In genomic region chr1:78713249-78713648, GRCh38 we compare ENCODE assay signal across 33 cellular contexts.
"Had no signal": no experiment of that assay in that cellular context is flagged by ENCODE, and none has a peak within 500 bp of the region (broad histone marks: within the 10 kb centered on the region; RNA-seq: fewer than 3 reads in every experiment).

No MANE protein-coding gene starts in this region.

- H3K9ac ChIP-seq: neural progenitor cell had no signal

- H3K9me3 Mint-ChIP-seq: mesothelial cell of epicardium; nephron progenitor cell; neural progenitor cell; stimulated activated naive B cell treated with anti-CD40 and anti-IgM and Interleukin-4, amounts not matched to agents 10 μg/mL and 1 μg/mL and 100 μg/mL, for 72 hours had no signal

- ATAC-seq: left colon; natural killer cell; pancreas; right cardiac atrium; sciatic nerve; stimulated activated naive B cell treated with anti-CD40 and anti-IgM and Interleukin-4, amounts not matched to agents 10 μg/mL and 1 μg/mL and 100 μg/mL, for 72 hours; stimulated activated naive CD8-positive, alpha-beta T cell treated with anti-CD3 and anti-CD28 coated beads, Interleukin-15, Interleukin-2, amounts not matched to agents 100 U/mL and 50 U/mL, for 24 hours; upper lobe of right lung had no signal

- H3K36me3 ChIP-seq: left ventricle myocardium inferior, neural progenitor cell, neutrophil, pancreas, prostate gland, stomach, suprapubic skin, thoracic aorta, tibial artery, upper lobe of right lung had no signal

- H3K4me3 Mint-ChIP-seq: immature natural killer cell; mesothelial cell of epicardium; naive B cell; natural killer cell; nephron progenitor cell; neural progenitor cell; stimulated activated naive B cell treated with anti-CD40 and anti-IgM and Interleukin-4, amounts not matched to agents 10 μg/mL and 1 μg/mL and 100 μg/mL, for 72 hours had no signal

- H3K36me3 Mint-ChIP-seq: immature natural killer cell; mesothelial cell of epicardium; naive B cell; natural killer cell; neural progenitor cell; stimulated activated naive B cell treated with anti-CD40 and anti-IgM and Interleukin-4, amounts not matched to agents 10 μg/mL and 1 μg/mL and 100 μg/mL, for 72 hours had no signal

- H3K27me3 Mint-ChIP-seq: stimulated activated naive B cell treated with anti-CD40 and anti-IgM and Interleukin-4, amounts not matched to agents 10 μg/mL and 1 μg/mL and 100 μg/mL, for 72 hours had no signal

- DNase-seq: hypothalamus; immature natural killer cell; kidney; left colon; left ventricle myocardium inferior; mesendoderm; naive B cell; natural killer cell; nephron progenitor cell; occipital lobe; pancreas; posterior cingulate gyrus; retina; right cardiac atrium; stimulated activated CD4-positive, alpha-beta T cell treated with anti-CD3 and anti-CD28 coated beads, Interleukin-12 subunit alpha, Interleukin-12 subunit beta, amount 100 ng/mL, for 4 hours; stimulated activated CD4-positive, alpha-beta T cell treated with anti-CD3 and anti-CD28 coated beads, Interleukin-15, amount 100 ng/mL, for 24 hours; stimulated activated CD4-positive, alpha-beta T cell treated with anti-CD3 and anti-CD28 coated beads, Interleukin-2, amount 100 ng/mL, for 24 hours; stimulated activated CD4-positive, alpha-beta T cell treated with anti-CD3 and anti-CD28 coated beads, Interleukin-4, amount 100 ng/mL, for 1 hour; stimulated activated naive B cell treated with anti-CD40 and anti-IgM and Interleukin-4, amounts not matched to agents 10 μg/mL and 1 μg/mL and 100 μg/mL, for 72 hours; stimulated activated naive CD8-positive, alpha-beta T cell treated with anti-CD3 and anti-CD28 coated beads, Interleukin-15, Interleukin-2, amounts not matched to agents 100 U/mL and 50 U/mL, for 24 hours; stomach; tibial artery; trophoblast cell; upper lobe of right lung had no signal

- H3K4me1 Mint-ChIP-seq: immature natural killer cell; naive B cell; natural killer cell; stimulated activated naive B cell treated with anti-CD40 and anti-IgM and Interleukin-4, amounts not matched to agents 10 μg/mL and 1 μg/mL and 100 μg/mL, for 72 hours had no signal

- H3K9me3 ChIP-seq: left ventricle myocardium inferior, neutrophil, pancreas, prostate gland, stomach, suprapubic skin, thoracic aorta, tibial artery, upper lobe of right lung had no signal

- H3K4me3 ChIP-seq: left ventricle myocardium inferior, lung, neural progenitor cell, pancreas, prostate gland, skin epidermis, stomach, suprapubic skin, thoracic aorta, tibial artery, upper lobe of right lung had no signal

- H3K27ac ChIP-seq: left ventricle myocardium inferior, neural progenitor cell, neutrophil, pancreas, prostate gland, skin epidermis, stomach, suprapubic skin, thoracic aorta, tibial artery, upper lobe of right lung had no signal

- H3K27ac Mint-ChIP-seq: immature natural killer cell; mesothelial cell of epicardium; naive B cell; natural killer cell; nephron progenitor cell; neural progenitor cell; stimulated activated naive B cell treated with anti-CD40 and anti-IgM and Interleukin-4, amounts not matched to agents 10 μg/mL and 1 μg/mL and 100 μg/mL, for 72 hours had no signal
